Comparison of ENCODE assay signal across 26 cellular contexts in genomic region chr17:32302037-32302436, GRCh38. TPM values are rescaled to one million over a fixed set of nuclear protein-coding genes. Genes with fewer than 3 reads are reported as not detected.
"Had no signal": no experiment of that assay in that cellular context is flagged by ENCODE, and none has a peak within 500 bp of the region (broad histone marks: within the 10 kb centered on the region; RNA-seq: fewer than 3 reads in every experiment).

No MANE protein-coding gene starts in this region.

- H3K9me3 Mint-ChIP-seq: activated CD4-positive, alpha-beta memory T cell treated with anti-CD3 and anti-CD28 coated beads, Interleukin-2, amount 10 ng/mL, durations not matched to agents 7 days and 5 days; activated CD4-positive, alpha-beta T cell treated with anti-CD3 and anti-CD28 coated beads, Interleukin-2, amount 10 ng/mL, durations not matched to agents 24 days and 14 days; activated naive CD4-positive, alpha-beta T cell treated with anti-CD3 and anti-CD28 coated beads for 36 hours; activated naive CD8-positive, alpha-beta T cell treated with anti-CD3 and anti-CD28 coated beads, Interleukin-2, amount 10 ng/mL, durations not matched to agents 7 days and 5 days; activated T-cell treated with anti-CD3 and anti-CD28 coated beads, Interleukin-2, amount 50 U/mL, for 72 hours; natural killer cell treated with Interleukin-12 subunit alpha and Interleukin-12 subunit beta and Interleukin-15 and Interleukin-18, amount 100 ng/mL, for 72 hours had no signal

- H3K4me1 Mint-ChIP-seq: activated CD4-positive, alpha-beta memory T cell treated with anti-CD3 and anti-CD28 coated beads, Interleukin-2, amount 10 ng/mL, durations not matched to agents 7 days and 5 days; activated CD4-positive, alpha-beta T cell treated with anti-CD3 and anti-CD28 coated beads, Interleukin-2, amount 10 ng/mL, durations not matched to agents 24 days and 14 days had no signal

- H3K36me3 Mint-ChIP-seq: activated naive CD8-positive, alpha-beta T cell treated with anti-CD3 and anti-CD28 coated beads, Interleukin-2, amount 10 ng/mL, durations not matched to agents 7 days and 5 days; natural killer cell treated with Interleukin-12 subunit alpha and Interleukin-12 subunit beta and Interleukin-15 and Interleukin-18, amount 100 ng/mL, for 72 hours had no signal

- H3K27me3 Mint-ChIP-seq: natural killer cell treated with Interleukin-12 subunit alpha and Interleukin-12 subunit beta and Interleukin-15 and Interleukin-18, amount 100 ng/mL, for 72 hours had no signal

- H3K4me3 Mint-ChIP-seq: activated CD4-positive, alpha-beta memory T cell treated with anti-CD3 and anti-CD28 coated beads, Interleukin-2, amount 10 ng/mL, durations not matched to agents 7 days and 5 days; activated CD4-positive, alpha-beta T cell treated with anti-CD3 and anti-CD28 coated beads, Interleukin-2, amount 10 ng/mL, durations not matched to agents 24 days and 14 days; activated naive CD4-positive, alpha-beta T cell treated with anti-CD3 and anti-CD28 coated beads for 36 hours; activated naive CD8-positive, alpha-beta T cell treated with anti-CD3 and anti-CD28 coated beads, Interleukin-2, amount 10 ng/mL, durations not matched to agents 7 days and 5 days; activated T-cell treated with anti-CD3 and anti-CD28 coated beads, Interleukin-2, amount 50 U/mL, for 72 hours; natural killer cell treated with Interleukin-12 subunit alpha and Interleukin-12 subunit beta and Interleukin-15 and Interleukin-18, amount 100 ng/mL, for 72 hours had no signal

- H3K27me3 ChIP-seq: colonic mucosa, dorsolateral prefrontal cortex, esophagus squamous epithelium, gastroesophageal sphincter, ovary, spleen, upper lobe of right lung had no signal

- ATAC-seq: activated CD4-positive, CD25-positive, alpha-beta regulatory T cell treated with anti-CD3 and anti-CD28 coated beads, Interleukin-2, amount 50 U/mL, for 24 hours; activated T-cell treated with anti-CD3 and anti-CD28 coated beads, Interleukin-2, amount 50 U/mL, for 72 hours; gastroesophageal sphincter; left cardiac atrium; natural killer cell treated with Interleukin-12 subunit alpha and Interleukin-12 subunit beta and Interleukin-15 and Interleukin-18, amount 100 ng/mL, for 72 hours; upper lobe of right lung had no signal

- H3K4me1 ChIP-seq: colonic mucosa, spleen, upper lobe of right lung had no signal

- H3K4me3 ChIP-seq: colonic mucosa, dorsolateral prefrontal cortex, esophagus squamous epithelium, gastroesophageal sphincter, ovary, prostate gland, spleen, thoracic aorta, upper lobe of right lung had no signal

- H3K9me3 ChIP-seq: colonic mucosa, esophagus squamous epithelium, gastroesophageal sphincter, neutrophil, ovary, prostate gland, spleen, thoracic aorta, upper lobe of right lung had no signal

- DNase-seq: activated CD4-positive, alpha-beta memory T cell treated with anti-CD3 and anti-CD28 coated beads, Interleukin-2, amount 10 ng/mL, durations not matched to agents 7 days and 5 days; activated CD4-positive, alpha-beta T cell treated with anti-CD3 and anti-CD28 coated beads, Interleukin-2, amount 10 ng/mL, durations not matched to agents 24 days and 14 days; activated effector memory CD4-positive, alpha-beta T cell treated with Interleukin-2 at 50 U/mL for 16 hours; activated naive CD4-positive, alpha-beta T cell treated with anti-CD3 and anti-CD28 coated beads for 36 hours; activated naive CD8-positive, alpha-beta T cell treated with anti-CD3 and anti-CD28 coated beads, Interleukin-2, amount 10 ng/mL, durations not matched to agents 7 days and 5 days; activated T-cell treated with anti-CD3 and anti-CD28 coated beads, Interleukin-2, amount 50 U/mL, for 72 hours; amniotic stem cell; colonic mucosa; dorsolateral prefrontal cortex; esophagus squamous epithelium; head of caudate nucleus; islet precursor cell; left cardiac atrium; midbrain; ovary; spleen; stimulated activated CD4-positive, alpha-beta T cell treated with anti-CD3 and anti-CD28 coated beads, Interleukin-4, amount 100 ng/mL, for 1 hour; stimulated activated naive CD4-positive, alpha-beta T cell; upper lobe of right lung had no signal

- H3K36me3 ChIP-seq: colonic mucosa, esophagus squamous epithelium, gastroesophageal sphincter, neutrophil, ovary, prostate gland, spleen, thoracic aorta, upper lobe of right lung had no signal

- H3K27ac ChIP-seq: colonic mucosa, dorsolateral prefrontal cortex, esophagus squamous epithelium, gastroesophageal sphincter, neutrophil, ovary, prostate gland, spleen, thoracic aorta, upper lobe of right lung had no signal

- H3K27ac Mint-ChIP-seq: activated CD4-positive, alpha-beta memory T cell treated with anti-CD3 and anti-CD28 coated beads, Interleukin-2, amount 10 ng/mL, durations not matched to agents 7 days and 5 days; activated CD4-positive, alpha-beta T cell treated with anti-CD3 and anti-CD28 coated beads, Interleukin-2, amount 10 ng/mL, durations not matched to agents 24 days and 14 days; activated naive CD4-positive, alpha-beta T cell treated with anti-CD3 and anti-CD28 coated beads for 36 hours; activated naive CD8-positive, alpha-beta T cell treated with anti-CD3 and anti-CD28 coated beads, Interleukin-2, amount 10 ng/mL, durations not matched to agents 7 days and 5 days; activated T-cell treated with anti-CD3 and anti-CD28 coated beads, Interleukin-2, amount 50 U/mL, for 72 hours; natural killer cell treated with Interleukin-12 subunit alpha and Interleukin-12 subunit beta and Interleukin-15 and Interleukin-18, amount 100 ng/mL, for 72 hours had no signal

RNA-seq across cellular contexts. Expression of gene RHBDL3, which starts 36.4 kb away (rescaled TPM):
- total RNA-seq: activated naive CD4-positive, alpha-beta T cell treated with anti-CD3 and anti-CD28 coated beads for 36 hours; bronchial epithelial cell had no signal
